14 cellular contexts compared by ENCODE assay signal in the genomic region with DNA sequence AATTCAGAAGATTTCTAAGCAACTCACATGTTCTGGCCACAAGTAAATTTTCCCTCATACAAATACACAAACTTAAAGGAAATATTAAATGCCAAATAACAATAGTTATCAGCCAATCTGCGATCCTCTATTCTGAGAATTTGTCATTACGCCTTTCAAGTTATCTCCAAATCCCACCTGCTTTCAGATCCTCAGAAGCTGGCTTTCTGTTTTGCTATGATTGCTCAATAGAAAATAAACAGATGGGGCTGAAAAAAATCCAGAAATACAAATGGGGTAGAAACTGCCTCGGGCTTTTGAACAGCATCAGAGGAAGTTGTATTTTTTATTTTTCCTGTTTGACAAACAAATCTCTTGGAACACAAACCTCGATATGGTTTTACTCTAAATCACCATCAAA.
DNase-seq lines count a peak whose midpoint lies in the region; ATAC-seq, FAIRE-seq and TF ChIP-seq lines count a peak whose summit lies in the region.
"Had no signal": no experiment of that assay in that cellular context is flagged by ENCODE, and none has a peak within 500 bp of the region (broad histone marks: within the 10 kb centered on the region; RNA-seq: fewer than 3 reads in every experiment).

No MANE protein-coding gene starts in this region.

- H3K9me3 Mint-ChIP-seq in activated T-cell treated with anti-CD3 and anti-CD28 coated beads, Interleukin-2, amount 50 U/mL, for 24 hours: peaks cover 2% of the 10 kb centered on the region

- DNase-seq in NCI-H748 (lab: John Stamatoyannopoulos, UW; ENCODE audit: unreplicated experiment) (peak; percentile 4), NCI-H748 treated with DMSO at 0.1 percent for 48 hours (lab: John Stamatoyannopoulos, UW) (no peak), MV-4-11 (lab: John Stamatoyannopoulos, UW) (peak; percentile 72), OCI-M1 (lab: John Stamatoyannopoulos, UW) (peak; percentile 94), D721Med (ENCODE audit: insufficient read length, low spot score) (no peak)
- no peak for DNase-seq in stimulated activated naive CD8-positive, alpha-beta T cell treated with anti-CD3 and anti-CD28 coated beads, Interleukin-15, Interleukin-2, amounts not matched to agents 100 U/mL and 50 U/mL, for 24 hours
- no peak for DNase-seq in activated T-cell treated with anti-CD3 and anti-CD28 coated beads, Interleukin-2, amount 50 U/mL, for 24 hours
- DNase-seq: AML-193; Calu3; CD4-positive, alpha-beta T cell; DMS79; H7 had no signal

- no peak overlapping the region for H3K4me3 Mint-ChIP-seq in activated T-cell treated with anti-CD3 and anti-CD28 coated beads, Interleukin-2, amount 50 U/mL, for 24 hours
- H3K4me3 Mint-ChIP-seq: CD4-positive, alpha-beta T cell; GM23338 had no signal

- no peaks in the 10 kb centered on the region for H3K4me1 Mint-ChIP-seq in activated T-cell treated with anti-CD3 and anti-CD28 coated beads, Interleukin-2, amount 50 U/mL, for 24 hours (ENCODE audit: low read depth)
- H3K4me1 Mint-ChIP-seq: GM23338 had no signal

- no peak for FAIRE-seq in D721Med (lab: Jason Lieb, UNC)
- FAIRE-seq: GM12878 had no signal

- no peak for TF ChIP-seq CTCF in D721Med (IDR thresholded peaks at IDR 0.05; ENCODE audit: insufficient read depth, missing control alignments)

- H3K27ac Mint-ChIP-seq in activated T-cell treated with anti-CD3 and anti-CD28 coated beads, Interleukin-2, amount 50 U/mL, for 24 hours: no peak overlapping the region
- H3K27ac Mint-ChIP-seq: CD4-positive, alpha-beta T cell; GM23338 had no signal

- H3K27me3 Mint-ChIP-seq in activated T-cell treated with anti-CD3 and anti-CD28 coated beads, Interleukin-2, amount 50 U/mL, for 24 hours: no peaks in the 10 kb centered on the region
- H3K27me3 Mint-ChIP-seq: CD4-positive, alpha-beta T cell had no signal

- H3K36me3 Mint-ChIP-seq in activated T-cell treated with anti-CD3 and anti-CD28 coated beads, Interleukin-2, amount 50 U/mL, for 24 hours (ENCODE audit: low read depth): no peaks in the 10 kb centered on the region

- ATAC-seq in stimulated activated naive CD8-positive, alpha-beta T cell treated with anti-CD3 and anti-CD28 coated beads, Interleukin-15, Interleukin-2, amounts not matched to agents 100 U/mL and 50 U/mL, for 24 hours: no peak
- ATAC-seq: GM23338 had no signal

Comparison
In these comparisons a context has a peak if more than half of its experiments do, and no peak if none do; other contexts are left out.
1. DNase-seq: peak in NCI-H748 (single experiment), MV-4-11 (single experiment) and OCI-M1 (single experiment); none in NCI-H748 treated with DMSO at 0.1 percent for 48 hours (single experiment), stimulated activated naive CD8-positive, alpha-beta T cell treated with anti-CD3 and anti-CD28 coated beads, Interleukin-15, Interleukin-2, amounts not matched to agents 100 U/mL and 50 U/mL, for 24 hours (single experiment), activated T-cell treated with anti-CD3 and anti-CD28 coated beads, Interleukin-2, amount 50 U/mL, for 24 hours (single experiment) and D721Med (single experiment).